ENCODE assay signal across 1 cellular context in the genomic region with DNA sequence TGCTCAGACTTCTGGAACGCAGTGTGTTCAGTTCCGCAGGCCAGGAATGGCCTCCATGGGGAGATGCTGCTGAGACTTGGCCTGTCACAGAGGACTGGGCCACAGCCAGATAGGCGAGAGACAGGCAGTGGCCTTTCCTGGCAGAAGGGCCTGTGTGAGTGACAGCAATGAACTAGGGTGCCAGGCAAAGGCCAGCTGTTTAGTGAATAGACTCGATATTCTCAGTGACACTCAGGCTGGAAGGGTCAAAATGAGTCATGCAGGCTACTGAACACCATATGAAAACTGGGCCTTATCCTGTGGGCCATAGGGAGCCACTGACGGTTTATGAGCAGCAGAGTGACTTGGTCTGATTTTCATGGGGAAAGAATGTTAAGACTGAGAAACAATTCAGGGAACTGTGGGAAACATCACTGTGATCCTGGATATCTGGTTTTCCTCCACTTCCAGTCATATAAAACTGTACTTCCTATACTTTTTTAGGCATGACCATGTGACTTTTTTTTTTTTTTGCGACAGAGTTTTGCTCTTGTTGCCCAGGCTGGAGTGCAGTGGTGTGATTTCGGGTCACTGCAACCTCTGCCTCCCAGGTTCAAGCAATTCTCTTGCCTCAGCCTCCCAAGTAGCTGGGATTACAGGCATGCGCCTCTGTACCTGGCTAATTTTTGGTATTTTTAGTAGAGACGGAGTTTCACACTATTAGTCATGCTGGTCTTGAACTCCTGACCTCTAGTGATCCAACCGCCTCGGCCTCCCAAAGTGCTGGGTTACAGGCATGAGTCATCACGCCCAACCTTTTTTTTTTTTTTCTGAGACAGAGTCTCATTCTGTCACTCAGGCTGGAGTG.
TF ChIP-seq lines count a peak whose summit lies in the region.

No MANE protein-coding gene starts in this region.

TF ChIP-seq in HepG2, 621 proteins besides CTCF, POLR2A, EP300 and RAD21 (continues in another document):
- TF ChIP-seq, protein P1, sequence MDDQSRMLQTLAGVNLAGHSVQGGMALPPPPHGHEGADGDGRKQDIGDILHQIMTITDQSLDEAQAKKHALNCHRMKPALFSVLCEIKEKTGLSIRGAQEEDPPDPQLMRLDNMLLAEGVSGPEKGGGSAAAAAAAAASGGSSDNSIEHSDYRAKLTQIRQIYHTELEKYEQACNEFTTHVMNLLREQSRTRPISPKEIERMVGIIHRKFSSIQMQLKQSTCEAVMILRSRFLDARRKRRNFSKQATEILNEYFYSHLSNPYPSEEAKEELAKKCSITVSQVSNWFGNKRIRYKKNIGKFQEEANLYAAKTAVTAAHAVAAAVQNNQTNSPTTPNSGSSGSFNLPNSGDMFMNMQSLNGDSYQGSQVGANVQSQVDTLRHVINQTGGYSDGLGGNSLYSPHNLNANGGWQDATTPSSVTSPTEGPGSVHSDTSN (CRISPR knock-in tag; IDR thresholded peaks at IDR 0.05; ENCODE audit: borderline replicate concordance): no peak
- TF ChIP-seq TP53 (CRISPR knock-in tag; conservative IDR thresholded peaks at IDR 0.05) (no peak; the same call in 1 of the 2 replicates), ZNF484 (CRISPR knock-in tag; IDR thresholded peaks at IDR 0.05; ENCODE audit: borderline replicate concordance, low read depth) (no peak), ZNF124 (CRISPR knock-in tag; IDR thresholded peaks at IDR 0.05) (no peak), PRMT3 (CRISPR knock-in tag; IDR thresholded peaks at IDR 0.05; ENCODE audit: borderline replicate concordance, low read depth) (no peak), ETV6 (CRISPR knock-in tag; conservative IDR thresholded peaks at IDR 0.05) (no peak), ZNF652 (CRISPR knock-in tag; IDR thresholded peaks at IDR 0.05; ENCODE audit: borderline replicate concordance, low read depth) (no peak), PRPF4 (IDR thresholded peaks at IDR 0.05; ENCODE audit: low read depth, low read length, poor library complexity, severe bottlenecking) (no peak), KAT7 (CRISPR knock-in tag; IDR thresholded peaks at IDR 0.05; ENCODE audit: borderline replicate concordance) (peak; percentile 41; the same call in 1 of the 2 replicates), TCF12 (IDR thresholded peaks at IDR 0.05) (no peak), TCF12 (CRISPR knock-in tag; IDR thresholded peaks at IDR 0.05) (0 out of 2 replicates have a peak, but pooled peaks have one; percentile 84), CBX2 (IDR thresholded peaks at IDR 0.05; ENCODE audit: low read depth, low read length) (no peak), CBX2 (CRISPR knock-in tag; IDR thresholded peaks at IDR 0.05; ENCODE audit: low read depth) (no peak), ZNF251 (CRISPR knock-in tag; IDR thresholded peaks at IDR 0.05) (no peak), ZNF737 (CRISPR knock-in tag; IDR thresholded peaks at IDR 0.05; ENCODE audit: borderline replicate concordance) (no peak), FOXK1 (CRISPR knock-in tag; IDR thresholded peaks at IDR 0.05; ENCODE audit: borderline replicate concordance, low read depth) (0 out of 2 replicates have a peak, but pooled peaks have one; percentile 14), NFATC3 (CRISPR knock-in tag; IDR thresholded peaks at IDR 0.05) (no peak), ZFX (CRISPR knock-in tag; IDR thresholded peaks at IDR 0.05; ENCODE audit: low read depth) (no peak; the same call in 1 of the 2 replicates), FLYWCH1 (CRISPR knock-in tag; IDR thresholded peaks at IDR 0.05) (no peak), ZNF567 (CRISPR knock-in tag; IDR thresholded peaks at IDR 0.05; ENCODE audit: borderline replicate concordance) (no peak), ZFP62 (CRISPR knock-in tag; IDR thresholded peaks at IDR 0.05) (no peak)
- TF ChIP-seq, protein P2, sequence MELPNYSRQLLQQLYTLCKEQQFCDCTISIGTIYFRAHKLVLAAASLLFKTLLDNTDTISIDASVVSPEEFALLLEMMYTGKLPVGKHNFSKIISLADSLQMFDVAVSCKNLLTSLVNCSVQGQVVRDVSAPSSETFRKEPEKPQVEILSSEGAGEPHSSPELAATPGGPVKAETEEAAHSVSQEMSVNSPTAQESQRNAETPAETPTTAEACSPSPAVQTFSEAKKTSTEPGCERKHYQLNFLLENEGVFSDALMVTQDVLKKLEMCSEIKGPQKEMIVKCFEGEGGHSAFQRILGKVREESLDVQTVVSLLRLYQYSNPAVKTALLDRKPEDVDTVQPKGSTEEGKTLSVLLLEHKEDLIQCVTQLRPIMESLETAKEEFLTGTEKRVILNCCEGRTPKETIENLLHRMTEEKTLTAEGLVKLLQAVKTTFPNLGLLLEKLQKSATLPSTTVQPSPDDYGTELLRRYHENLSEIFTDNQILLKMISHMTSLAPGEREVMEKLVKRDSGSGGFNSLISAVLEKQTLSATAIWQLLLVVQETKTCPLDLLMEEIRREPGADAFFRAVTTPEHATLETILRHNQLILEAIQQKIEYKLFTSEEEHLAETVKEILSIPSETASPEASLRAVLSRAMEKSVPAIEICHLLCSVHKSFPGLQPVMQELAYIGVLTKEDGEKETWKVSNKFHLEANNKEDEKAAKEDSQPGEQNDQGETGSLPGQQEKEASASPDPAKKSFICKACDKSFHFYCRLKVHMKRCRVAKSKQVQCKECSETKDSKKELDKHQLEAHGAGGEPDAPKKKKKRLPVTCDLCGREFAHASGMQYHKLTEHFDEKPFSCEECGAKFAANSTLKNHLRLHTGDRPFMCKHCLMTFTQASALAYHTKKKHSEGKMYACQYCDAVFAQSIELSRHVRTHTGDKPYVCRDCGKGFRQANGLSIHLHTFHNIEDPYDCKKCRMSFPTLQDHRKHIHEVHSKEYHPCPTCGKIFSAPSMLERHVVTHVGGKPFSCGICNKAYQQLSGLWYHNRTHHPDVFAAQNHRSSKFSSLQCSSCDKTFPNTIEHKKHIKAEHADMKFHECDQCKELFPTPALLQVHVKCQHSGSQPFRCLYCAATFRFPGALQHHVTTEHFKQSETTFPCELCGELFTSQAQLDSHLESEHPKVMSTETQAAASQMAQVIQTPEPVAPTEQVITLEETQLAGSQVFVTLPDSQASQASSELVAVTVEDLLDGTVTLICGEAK (IDR thresholded peaks at IDR 0.05): no peak
- TF ChIP-seq, protein P2 (CRISPR knock-in tag; IDR thresholded peaks at IDR 0.05): no peak
- TF ChIP-seq, protein P3, sequence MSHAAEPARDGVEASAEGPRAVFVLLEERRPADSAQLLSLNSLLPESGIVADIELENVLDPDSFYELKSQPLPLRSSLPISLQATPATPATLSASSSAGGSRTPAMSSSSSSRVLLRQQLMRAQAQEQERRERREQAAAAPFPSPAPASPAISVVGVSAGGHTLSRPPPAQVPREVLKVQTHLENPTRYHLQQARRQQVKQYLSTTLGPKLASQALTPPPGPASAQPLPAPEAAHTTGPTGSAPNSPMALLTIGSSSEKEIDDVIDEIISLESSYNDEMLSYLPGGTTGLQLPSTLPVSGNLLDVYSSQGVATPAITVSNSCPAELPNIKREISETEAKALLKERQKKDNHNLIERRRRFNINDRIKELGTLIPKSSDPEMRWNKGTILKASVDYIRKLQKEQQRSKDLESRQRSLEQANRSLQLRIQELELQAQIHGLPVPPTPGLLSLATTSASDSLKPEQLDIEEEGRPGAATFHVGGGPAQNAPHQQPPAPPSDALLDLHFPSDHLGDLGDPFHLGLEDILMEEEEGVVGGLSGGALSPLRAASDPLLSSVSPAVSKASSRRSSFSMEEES (CRISPR knock-in tag; IDR thresholded peaks at IDR 0.05): no peak
- TF ChIP-seq, protein P4, sequence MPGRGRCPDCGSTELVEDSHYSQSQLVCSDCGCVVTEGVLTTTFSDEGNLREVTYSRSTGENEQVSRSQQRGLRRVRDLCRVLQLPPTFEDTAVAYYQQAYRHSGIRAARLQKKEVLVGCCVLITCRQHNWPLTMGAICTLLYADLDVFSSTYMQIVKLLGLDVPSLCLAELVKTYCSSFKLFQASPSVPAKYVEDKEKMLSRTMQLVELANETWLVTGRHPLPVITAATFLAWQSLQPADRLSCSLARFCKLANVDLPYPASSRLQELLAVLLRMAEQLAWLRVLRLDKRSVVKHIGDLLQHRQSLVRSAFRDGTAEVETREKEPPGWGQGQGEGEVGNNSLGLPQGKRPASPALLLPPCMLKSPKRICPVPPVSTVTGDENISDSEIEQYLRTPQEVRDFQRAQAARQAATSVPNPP (CRISPR knock-in tag; IDR thresholded peaks at IDR 0.05): no peak
- TF ChIP-seq, protein P5, sequence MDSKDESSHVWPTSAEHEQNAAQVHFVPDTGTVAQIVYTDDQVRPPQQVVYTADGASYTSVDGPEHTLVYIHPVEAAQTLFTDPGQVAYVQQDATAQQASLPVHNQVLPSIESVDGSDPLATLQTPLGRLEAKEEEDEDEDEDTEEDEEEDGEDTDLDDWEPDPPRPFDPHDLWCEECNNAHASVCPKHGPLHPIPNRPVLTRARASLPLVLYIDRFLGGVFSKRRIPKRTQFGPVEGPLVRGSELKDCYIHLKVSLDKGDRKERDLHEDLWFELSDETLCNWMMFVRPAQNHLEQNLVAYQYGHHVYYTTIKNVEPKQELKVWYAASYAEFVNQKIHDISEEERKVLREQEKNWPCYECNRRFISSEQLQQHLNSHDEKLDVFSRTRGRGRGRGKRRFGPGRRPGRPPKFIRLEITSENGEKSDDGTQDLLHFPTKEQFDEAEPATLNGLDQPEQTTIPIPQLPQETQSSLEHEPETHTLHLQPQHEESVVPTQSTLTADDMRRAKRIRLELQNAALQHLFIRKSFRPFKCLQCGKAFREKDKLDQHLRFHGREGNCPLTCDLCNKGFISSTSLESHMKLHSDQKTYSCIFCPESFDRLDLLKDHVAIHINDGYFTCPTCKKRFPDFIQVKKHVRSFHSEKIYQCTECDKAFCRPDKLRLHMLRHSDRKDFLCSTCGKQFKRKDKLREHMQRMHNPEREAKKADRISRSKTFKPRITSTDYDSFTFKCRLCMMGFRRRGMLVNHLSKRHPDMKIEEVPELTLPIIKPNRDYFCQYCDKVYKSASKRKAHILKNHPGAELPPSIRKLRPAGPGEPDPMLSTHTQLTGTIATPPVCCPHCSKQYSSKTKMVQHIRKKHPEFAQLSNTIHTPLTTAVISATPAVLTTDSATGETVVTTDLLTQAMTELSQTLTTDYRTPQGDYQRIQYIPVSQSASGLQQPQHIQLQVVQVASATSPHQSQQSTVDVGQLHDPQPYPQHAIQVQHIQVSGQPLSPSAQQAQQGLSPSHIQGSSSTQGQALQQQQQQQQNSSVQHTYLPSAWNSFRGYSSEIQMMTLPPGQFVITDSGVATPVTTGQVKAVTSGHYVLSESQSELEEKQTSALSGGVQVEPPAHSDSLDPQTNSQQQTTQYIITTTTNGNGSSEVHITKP (CRISPR knock-in tag; IDR thresholded peaks at IDR 0.05; ENCODE audit: low read depth): no peak
- TF ChIP-seq, protein P6, sequence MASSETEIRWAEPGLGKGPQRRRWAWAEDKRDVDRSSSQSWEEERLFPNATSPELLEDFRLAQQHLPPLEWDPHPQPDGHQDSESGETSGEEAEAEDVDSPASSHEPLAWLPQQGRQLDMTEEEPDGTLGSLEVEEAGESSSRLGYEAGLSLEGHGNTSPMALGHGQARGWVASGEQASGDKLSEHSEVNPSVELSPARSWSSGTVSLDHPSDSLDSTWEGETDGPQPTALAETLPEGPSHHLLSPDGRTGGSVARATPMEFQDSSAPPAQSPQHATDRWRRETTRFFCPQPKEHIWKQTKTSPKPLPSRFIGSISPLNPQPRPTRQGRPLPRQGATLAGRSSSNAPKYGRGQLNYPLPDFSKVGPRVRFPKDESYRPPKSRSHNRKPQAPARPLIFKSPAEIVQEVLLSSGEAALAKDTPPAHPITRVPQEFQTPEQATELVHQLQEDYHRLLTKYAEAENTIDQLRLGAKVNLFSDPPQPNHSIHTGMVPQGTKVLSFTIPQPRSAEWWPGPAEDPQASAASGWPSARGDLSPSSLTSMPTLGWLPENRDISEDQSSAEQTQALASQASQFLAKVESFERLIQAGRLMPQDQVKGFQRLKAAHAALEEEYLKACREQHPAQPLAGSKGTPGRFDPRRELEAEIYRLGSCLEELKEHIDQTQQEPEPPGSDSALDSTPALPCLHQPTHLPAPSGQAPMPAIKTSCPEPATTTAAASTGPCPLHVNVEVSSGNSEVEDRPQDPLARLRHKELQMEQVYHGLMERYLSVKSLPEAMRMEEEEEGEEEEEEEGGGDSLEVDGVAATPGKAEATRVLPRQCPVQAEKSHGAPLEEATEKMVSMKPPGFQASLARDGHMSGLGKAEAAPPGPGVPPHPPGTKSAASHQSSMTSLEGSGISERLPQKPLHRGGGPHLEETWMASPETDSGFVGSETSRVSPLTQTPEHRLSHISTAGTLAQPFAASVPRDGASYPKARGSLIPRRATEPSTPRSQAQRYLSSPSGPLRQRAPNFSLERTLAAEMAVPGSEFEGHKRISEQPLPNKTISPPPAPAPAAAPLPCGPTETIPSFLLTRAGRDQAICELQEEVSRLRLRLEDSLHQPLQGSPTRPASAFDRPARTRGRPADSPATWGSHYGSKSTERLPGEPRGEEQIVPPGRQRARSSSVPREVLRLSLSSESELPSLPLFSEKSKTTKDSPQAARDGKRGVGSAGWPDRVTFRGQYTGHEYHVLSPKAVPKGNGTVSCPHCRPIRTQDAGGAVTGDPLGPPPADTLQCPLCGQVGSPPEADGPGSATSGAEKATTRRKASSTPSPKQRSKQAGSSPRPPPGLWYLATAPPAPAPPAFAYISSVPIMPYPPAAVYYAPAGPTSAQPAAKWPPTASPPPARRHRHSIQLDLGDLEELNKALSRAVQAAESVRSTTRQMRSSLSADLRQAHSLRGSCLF (CRISPR knock-in tag; IDR thresholded peaks at IDR 0.05; ENCODE audit: borderline replicate concordance): 0 out of 2 replicates have a peak, but pooled peaks have one; percentile 57
- TF ChIP-seq, protein P7, sequence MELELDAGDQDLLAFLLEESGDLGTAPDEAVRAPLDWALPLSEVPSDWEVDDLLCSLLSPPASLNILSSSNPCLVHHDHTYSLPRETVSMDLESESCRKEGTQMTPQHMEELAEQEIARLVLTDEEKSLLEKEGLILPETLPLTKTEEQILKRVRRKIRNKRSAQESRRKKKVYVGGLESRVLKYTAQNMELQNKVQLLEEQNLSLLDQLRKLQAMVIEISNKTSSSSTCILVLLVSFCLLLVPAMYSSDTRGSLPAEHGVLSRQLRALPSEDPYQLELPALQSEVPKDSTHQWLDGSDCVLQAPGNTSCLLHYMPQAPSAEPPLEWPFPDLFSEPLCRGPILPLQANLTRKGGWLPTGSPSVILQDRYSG (CRISPR knock-in tag; IDR thresholded peaks at IDR 0.05): 0 out of 2 replicates have a peak, but pooled peaks have one; percentile 46
